Comparison of ENCODE assay signal across 1 cellular context in the genomic region with DNA sequence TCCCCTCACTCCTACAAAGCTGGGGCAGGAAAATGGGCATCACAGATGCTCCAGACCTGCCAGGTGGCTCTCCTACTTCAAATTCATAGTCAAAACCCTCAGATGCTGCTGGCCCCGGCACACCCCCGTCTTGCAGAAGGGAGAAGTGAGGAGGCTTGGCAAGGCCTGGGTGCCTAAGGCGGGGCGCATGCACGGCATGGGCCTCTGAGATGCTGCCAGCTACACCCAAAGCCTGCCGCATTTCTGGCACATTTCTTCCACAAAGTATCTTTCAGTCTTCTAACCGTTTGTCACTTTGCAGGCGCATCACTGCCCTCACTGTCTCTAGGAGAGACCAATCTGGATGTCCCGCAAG.
TF ChIP-seq lines count a peak whose summit lies in the region.

No MANE protein-coding gene starts in this region.

TF ChIP-seq in HepG2, 621 proteins besides CTCF, POLR2A, EP300 and RAD21:
- no peak for TF ChIP-seq ATF7 (IDR thresholded peaks at IDR 0.05)
- no peak for TF ChIP-seq ATF7 (CRISPR knock-in tag; IDR thresholded peaks at IDR 0.05)
- peak; percentile 4 for TF ChIP-seq RBM22 (optimal IDR thresholded peaks at IDR 0.05; ENCODE audit: low read length)
TF ChIP-seq in HepG2: peak in this region for 1.
